In the genomic region with DNA sequence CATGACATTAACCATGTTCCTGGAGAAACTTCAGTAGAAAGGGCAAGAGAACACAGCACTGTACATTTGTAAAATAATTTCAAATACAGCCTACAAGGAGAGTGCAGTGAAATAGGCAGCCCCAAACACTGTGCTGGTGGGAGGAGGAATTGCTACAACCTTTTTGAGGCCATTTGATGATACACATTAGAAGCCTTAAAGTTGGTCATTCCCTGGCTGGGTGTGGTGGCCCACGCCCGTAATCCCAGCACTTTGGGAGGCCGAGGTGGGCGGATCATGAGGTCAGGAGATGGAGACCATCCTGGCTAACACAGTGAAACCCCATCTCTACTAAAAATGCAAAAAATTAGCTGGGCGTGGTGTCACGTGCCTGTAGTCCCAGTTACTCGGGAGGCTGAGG, we compare ENCODE assay signal across 10 cellular contexts. TPM values are rescaled to one million over a fixed set of nuclear protein-coding genes. Genes with fewer than 3 reads are reported as not detected.
"Had no signal": no experiment of that assay in that cellular context is flagged by ENCODE, and none has a peak within 500 bp of the region (broad histone marks: within the 10 kb centered on the region; RNA-seq: fewer than 3 reads in every experiment).

No MANE protein-coding gene starts in this region.

RNA-seq across cellular contexts. Expression of a gene that starts 35.4 kb away (rescaled TPM):
- total RNA-seq: activated CD4-positive, alpha-beta memory T cell treated with anti-CD3 and anti-CD28 coated beads, Interleukin-2, amount 10 ng/mL, durations not matched to agents 7 days and 5 days; activated CD4-positive, alpha-beta T cell treated with anti-CD3 and anti-CD28 coated beads for 36 hours; activated CD4-positive, alpha-beta T cell treated with anti-CD3 and anti-CD28 coated beads, Interleukin-2, amount 10 ng/mL, durations not matched to agents 7 days and 5 days; activated CD8-positive, alpha-beta memory T cell treated with anti-CD3 and anti-CD28 coated beads, Interleukin-2, amount 10 ng/mL, durations not matched to agents 7 days and 5 days; activated CD8-positive, alpha-beta T cell treated with anti-CD3 and anti-CD28 coated beads, Interleukin-2, amount 10 ng/mL, durations not matched to agents 7 days and 5 days; activated naive CD8-positive, alpha-beta T cell treated with anti-CD3 and anti-CD28 coated beads, Interleukin-2, amount 10 ng/mL, durations not matched to agents 7 days and 5 days; activated T-helper 2 cell treated with anti-CD3 and anti-CD28 coated beads, Interferon-gamma antibody, Interleukin-2, Interleukin-4, amounts not matched to agents 10 μg/mL and 5 μg/mL and 100 μg/mL, durations not matched to agents 14 hours and 24 hours and 36 hours; body of pancreas had no signal

RNA-seq across cellular contexts. Expression of a gene that starts 56.0 kb away (rescaled TPM):
- total RNA-seq: activated CD4-positive, alpha-beta memory T cell treated with anti-CD3 and anti-CD28 coated beads, Interleukin-2, amount 10 ng/mL, durations not matched to agents 7 days and 5 days; activated CD4-positive, alpha-beta T cell treated with anti-CD3 and anti-CD28 coated beads for 36 hours; activated CD4-positive, alpha-beta T cell treated with anti-CD3 and anti-CD28 coated beads, Interleukin-2, amount 10 ng/mL, durations not matched to agents 7 days and 5 days; activated CD8-positive, alpha-beta memory T cell treated with anti-CD3 and anti-CD28 coated beads, Interleukin-2, amount 10 ng/mL, durations not matched to agents 7 days and 5 days; activated CD8-positive, alpha-beta T cell treated with anti-CD3 and anti-CD28 coated beads, Interleukin-2, amount 10 ng/mL, durations not matched to agents 7 days and 5 days; activated naive CD8-positive, alpha-beta T cell treated with anti-CD3 and anti-CD28 coated beads, Interleukin-2, amount 10 ng/mL, durations not matched to agents 7 days and 5 days; activated T-helper 2 cell treated with anti-CD3 and anti-CD28 coated beads, Interferon-gamma antibody, Interleukin-2, Interleukin-4, amounts not matched to agents 10 μg/mL and 5 μg/mL and 100 μg/mL, durations not matched to agents 14 hours and 24 hours and 36 hours; cerebellum; WTC11 had no signal
